In genomic region chr3:195267096-195267495, GRCh38 we compare ENCODE assay signal across 25 cellular contexts.
"Had no signal": no experiment of that assay in that cellular context is flagged by ENCODE, and none has a peak within 500 bp of the region (broad histone marks: within the 10 kb centered on the region; RNA-seq: fewer than 3 reads in every experiment).

No MANE protein-coding gene starts in this region.

- H3K27ac ChIP-seq: PC-9, SJSA1 had no signal

- H3K4me2 ChIP-seq: PC-9, SK-N-SH had no signal

- H3K4me3 ChIP-seq: PC-9, SJSA1 had no signal

- H3K9me2 ChIP-seq: SK-N-SH had no signal

- H3K9me3 ChIP-seq: SJSA1, SK-N-SH had no signal

- FAIRE-seq: RCC 7860 had no signal

- H2AFZ ChIP-seq: PC-9 had no signal

- DNase-seq: Karpas-422, KG1, MM.1S, MV-4-11, NCI-H1048, NCI-H1105, NCI-H1417, NCI-H1436 treated with DMSO at 0.1 percent for 48 hours, NCI-H1694, NCI-H187 treated with DMSO at 0.1 percent for 48 hours, NCI-H2081, NCI-H2107, NCI-H2227 treated with DMSO at 0.1 percent for 48 hours, NCI-H524, NCI-H526 treated with DMSO at 0.1 percent for 48 hours, NCI-H774, OCI-M1, PC-9, Right ventricle myocardium superior, RPMI8226, SIG-M5, SK-N-SH, T-helper 1 cell had no signal

- H3K9ac ChIP-seq: SK-N-SH had no signal

- H3K27me3 ChIP-seq: SJSA1 had no signal
